6 cellular contexts compared by ENCODE assay signal in the genomic region with DNA sequence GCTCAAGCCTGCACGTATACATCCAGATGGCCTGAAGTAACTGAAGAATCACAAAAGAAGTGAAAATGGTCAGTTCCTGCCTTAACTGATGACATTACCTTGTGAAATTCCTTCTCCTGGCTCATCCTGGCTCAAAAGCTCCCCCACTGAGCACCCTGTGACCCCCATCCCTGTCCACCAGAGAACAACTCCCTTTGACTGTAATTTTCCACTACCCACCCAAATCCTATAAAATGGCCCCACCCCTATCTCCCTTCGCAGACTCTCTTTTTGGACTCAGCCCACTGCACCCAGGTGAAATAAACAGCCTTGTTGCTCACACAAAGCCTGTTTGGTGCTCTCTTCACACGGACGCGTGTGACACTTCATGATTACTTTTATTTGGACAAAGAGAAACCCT.
DNase-seq lines count a peak whose midpoint lies in the region; FAIRE-seq and TF ChIP-seq lines count a peak whose summit lies in the region.
"Not testable (repeated sequence)": the region's sequence is repeated elsewhere in the genome, so short reads cannot be mapped to it uniquely, and the experiment has no call there.

No MANE protein-coding gene starts in this region.

- H3K36me3 Mint-ChIP-seq in H9 (ENCODE audit: insufficient read depth in 1 of 3, low read depth in 3 of 3); astrocyte (ENCODE audit: low read depth, unreplicated experiment); endodermal cell (ENCODE audit: low read depth): not testable (repeated sequence)
- H3K36me3 Mint-ChIP-seq in neural progenitor cell: peaks cover 11% of the 10 kb centered on the region

- DNase-seq in H9; astrocyte (ENCODE audit: low read depth); neural progenitor cell (ENCODE audit: low spot score): not testable (repeated sequence)
- peak; percentile 66 for DNase-seq in endodermal cell
- peak; percentile 71 for DNase-seq in mesendoderm

- H3K14ac ChIP-seq in H9 (ENCODE audit: insufficient read depth, low read length): not testable (repeated sequence)

- not testable (repeated sequence) for H3K27me3 ChIP-seq in H9 (ENCODE audit: insufficient read depth, low read length); HUES64 (ENCODE audit: insufficient read depth, low read length); astrocyte (ENCODE audit: insufficient read depth, low read length); endodermal cell (ENCODE audit: control insufficient read depth, insufficient read depth, low read length, poor library complexity, severe bottlenecking); mesendoderm (ENCODE audit: insufficient read depth, low read length, poor library complexity); neural progenitor cell

- H2BK5ac ChIP-seq in H9 (ENCODE audit: insufficient read length, low read length); mesendoderm (ENCODE audit: low read length): not testable (repeated sequence)

- H3K36me3 ChIP-seq in HUES64 (ENCODE audit: insufficient read depth, low read length); astrocyte (ENCODE audit: insufficient read depth, low read length); endodermal cell (ENCODE audit: control insufficient read depth, insufficient read depth, low read length); mesendoderm (ENCODE audit: control insufficient read depth, insufficient read depth, low read length); neural progenitor cell: not testable (repeated sequence)

- not testable (repeated sequence) for H2BK12ac ChIP-seq in H9 (ENCODE audit: insufficient read length, low read depth, low read length)

- H3K79me1 ChIP-seq in H9 (ENCODE audit: insufficient read depth, low read depth, low read length, poor library complexity, severe bottlenecking); mesendoderm (ENCODE audit: low read length): not testable (repeated sequence)

- not testable (repeated sequence) for H3K27ac ChIP-seq in H9 (ENCODE audit: insufficient read length, low read depth, low read length); astrocyte (ENCODE audit: low read depth, low read length); endodermal cell (ENCODE audit: low read depth, low read length); mesendoderm (ENCODE audit: low read depth, low read length); neural progenitor cell
- peak overlapping the region; percentile 75 for H3K27ac ChIP-seq in HUES64 (ENCODE audit: low read depth, low read length)

- not testable (repeated sequence) for H2BK20ac ChIP-seq in H9 (ENCODE audit: low read depth, low read length, poor library complexity, severe bottlenecking)

- H4K5ac ChIP-seq in H9 (ENCODE audit: insufficient read length, low read depth, low read length); mesendoderm (ENCODE audit: low read length): not testable (repeated sequence)

- not testable (repeated sequence) for H3K4me2 ChIP-seq in H9 (ENCODE audit: insufficient read depth, insufficient read length, low read length); astrocyte (ENCODE audit: low read length); mesendoderm (ENCODE audit: low read length); neural progenitor cell

- H3K23me2 ChIP-seq in H9 (ENCODE audit: insufficient read length, low read depth, low read length, poor library complexity, severe bottlenecking): not testable (repeated sequence)

- no CpG with 5 or more reads among the region's 5 CpGs for WGBS in H9 (ENCODE audit: extremely low coverage, insufficient read length, low lambda C conversion rate)
- 86% methylated on average over 5 of the region's 5 CpGs for WGBS in HUES64
- WGBS in endodermal cell (ENCODE audit: insufficient coverage in 1 of 2, insufficient read length in 1 of 2), 2 experiments: 83 to 94% methylated on average over 2 to 5 of the region's 5 CpGs
- WGBS in mesendoderm (ENCODE audit: extremely low coverage, insufficient coverage, low lambda C conversion rate): no CpG with 5 or more reads among the region's 5 CpGs

- H3K9me3 Mint-ChIP-seq in H9: peaks cover 3 to 10% of the 10 kb centered on the region in 2 experiments; a peak in 3 of 5 replicates
- not testable (repeated sequence) for H3K9me3 Mint-ChIP-seq in astrocyte (ENCODE audit: unreplicated experiment); endodermal cell
- H3K9me3 Mint-ChIP-seq in neural progenitor cell: peaks cover 16% of the 10 kb centered on the region

- not testable (repeated sequence) for H4K91ac ChIP-seq in H9 (ENCODE audit: insufficient read length, low read depth, low read length)

- not testable (repeated sequence) for H3K4me3 ChIP-seq in HUES64 (ENCODE audit: low read length); astrocyte (ENCODE audit: insufficient read depth, low read depth, low read length); endodermal cell (ENCODE audit: low read length); mesendoderm (ENCODE audit: low read length); neural progenitor cell

- H3K27ac Mint-ChIP-seq in H9: peak overlapping the region in 2 of 3 experiments; percentile 68 to 73; a peak in 2 of 7 replicates
- H3K27ac Mint-ChIP-seq in astrocyte (ENCODE audit: unreplicated experiment): peak overlapping the region; percentile 99
- peak overlapping the region; percentile 78 for H3K27ac Mint-ChIP-seq in endodermal cell
- H3K27ac Mint-ChIP-seq in neural progenitor cell: peak overlapping the region; percentile 23

- not testable (repeated sequence) for H3T11ph ChIP-seq in H9 (ENCODE audit: low read length)

- H2AK5ac ChIP-seq in H9 (ENCODE audit: insufficient read length, low read length); mesendoderm (ENCODE audit: low read length): not testable (repeated sequence)

- H3K56ac ChIP-seq in H9 (ENCODE audit: insufficient read length, low read depth, low read length): not testable (repeated sequence)
- peak overlapping the region; percentile 40 for H3K56ac ChIP-seq in mesendoderm (ENCODE audit: low read length)

- not testable (repeated sequence) for H3K79me2 ChIP-seq in H9 (ENCODE audit: insufficient read depth, low read length); astrocyte (ENCODE audit: insufficient read depth, low read length); mesendoderm (ENCODE audit: control insufficient read depth, insufficient read depth, low read length); neural progenitor cell (ENCODE audit: low read depth)

- H3K9ac ChIP-seq in H9 (ENCODE audit: extremely low read depth, insufficient read length, low read length); HUES64 (ENCODE audit: low read depth, low read length); astrocyte (ENCODE audit: low read length); endodermal cell (ENCODE audit: extremely low read depth, low read length, poor library complexity, severe bottlenecking); mesendoderm (ENCODE audit: low read length); neural progenitor cell: not testable (repeated sequence)

- H3K4ac ChIP-seq in H9 (ENCODE audit: low read depth, low read length); mesendoderm (ENCODE audit: low read depth, low read length): not testable (repeated sequence)

- H4K20me1 ChIP-seq in H9 (ENCODE audit: control insufficient read depth, insufficient read depth, insufficient read length); astrocyte (ENCODE audit: insufficient read depth, low read length); neural progenitor cell (ENCODE audit: low read depth): not testable (repeated sequence)

- not testable (repeated sequence) for H3K4me1 ChIP-seq in H9 (ENCODE audit: insufficient read depth, low read length); endodermal cell (ENCODE audit: control insufficient read depth, insufficient read depth, low read length); mesendoderm (ENCODE audit: control insufficient read depth, low read depth, low read length); neural progenitor cell
- H3K4me1 ChIP-seq in HUES64 (ENCODE audit: insufficient read depth, low read length) (peaks cover 34% of the 10 kb centered on the region), astrocyte (ENCODE audit: insufficient read depth, low read length) (peaks cover 19% of the 10 kb centered on the region)

- FAIRE-seq in astrocyte (lab: Jason Lieb, UNC): not testable (repeated sequence)

- H3K9me3 ChIP-seq in H9 (ENCODE audit: control insufficient read depth, low read depth, low read length); HUES64 (ENCODE audit: insufficient read depth, low read depth, low read length); astrocyte (ENCODE audit: insufficient read depth, low read depth, low read length); endodermal cell (ENCODE audit: control insufficient read depth, low read length); neural progenitor cell (ENCODE audit: low read depth): not testable (repeated sequence)

- H4K8ac ChIP-seq in H9 (replicated peaks; ENCODE audit: insufficient read length, low read depth, low read length); mesendoderm (ENCODE audit: low read depth, low read length): not testable (repeated sequence)

- H3K4me1 Mint-ChIP-seq in H9: peaks cover 20 to 41% of the 10 kb centered on the region in 2 experiments
- H3K4me1 Mint-ChIP-seq in astrocyte (ENCODE audit: low read depth, unreplicated experiment): peaks cover 26% of the 10 kb centered on the region
- H3K4me1 Mint-ChIP-seq in endodermal cell: peaks cover 21% of the 10 kb centered on the region
- peaks cover 38% of the 10 kb centered on the region for H3K4me1 Mint-ChIP-seq in neural progenitor cell

- not testable (repeated sequence) for H3K23ac ChIP-seq in H9 (ENCODE audit: insufficient read length, low read depth, low read length); mesendoderm (ENCODE audit: low read length)

- not testable (repeated sequence) for H2AFZ ChIP-seq in H9 (ENCODE audit: low read length); astrocyte (ENCODE audit: low read depth, low read length); neural progenitor cell (replicated peaks)

- H3K18ac ChIP-seq in H9 (ENCODE audit: insufficient read length, low read depth, low read length); mesendoderm (ENCODE audit: low read length): not testable (repeated sequence)

- H3K27me3 Mint-ChIP-seq in H9 (ENCODE audit: low read depth); astrocyte (ENCODE audit: low read depth, unreplicated experiment); endodermal cell (ENCODE audit: insufficient read depth); neural progenitor cell (ENCODE audit: insufficient read depth, low read depth): not testable (repeated sequence)

- not testable (repeated sequence) for H3K4me3 Mint-ChIP-seq in H9; astrocyte (ENCODE audit: unreplicated experiment); endodermal cell; neural progenitor cell

- H2BK120ac ChIP-seq in H9 (ENCODE audit: low read depth, low read length, poor library complexity, severe bottlenecking); mesendoderm (ENCODE audit: low read depth, low read length): not testable (repeated sequence)

- H2BK15ac ChIP-seq in H9 (ENCODE audit: low read depth, low read length); mesendoderm (replicated peaks; ENCODE audit: low read depth): not testable (repeated sequence)

- not testable (repeated sequence) for TF ChIP-seq CTCF in H9 (conservative IDR thresholded peaks at IDR 0.05); astrocyte (IDR thresholded peaks at IDR 0.05; ENCODE audit: insufficient read depth, low read depth, low read length); endodermal cell (conservative IDR thresholded peaks at IDR 0.05); neural progenitor cell (IDR thresholded peaks at IDR 0.05)

- H3F3A ChIP-seq in neural progenitor cell (ENCODE audit: low read depth): not testable (repeated sequence)

Comparison
In these comparisons a context has a peak if more than half of its experiments do, and no peak if none do; other contexts are left out.
1. H3K27ac Mint-ChIP-seq: peak in every context shown above with its lines; median percentile 99 in astrocyte; 78 in endodermal cell; 70 in H9; 23 in neural progenitor cell.